ENCODE assay signal across 22 cellular contexts in the genomic region with DNA sequence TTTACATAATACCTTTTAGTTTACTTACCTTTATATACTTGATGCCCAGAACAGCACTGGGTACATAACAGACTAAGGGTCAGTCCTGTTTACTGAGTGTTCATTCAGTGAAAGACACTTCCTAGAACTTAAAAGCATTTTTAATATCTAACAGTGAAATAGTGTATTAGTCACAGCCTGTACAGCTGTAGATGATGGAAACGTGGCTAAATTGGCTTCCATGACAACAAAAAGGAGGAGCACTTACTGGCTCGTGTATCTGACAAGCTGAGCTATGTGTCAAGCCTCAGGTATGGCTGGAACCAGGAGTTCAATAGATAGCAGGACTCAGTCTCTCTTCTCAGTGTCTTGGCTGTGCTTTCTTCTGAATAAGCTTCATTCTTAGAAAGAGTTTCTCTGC. TPM values are rescaled to one million over a fixed set of nuclear protein-coding genes. Genes with fewer than 3 reads are reported as not detected.
A peak's percentile ranks its signal among the peaks of the same experiment; 100 is the strongest.
DNase-seq lines count a peak whose midpoint lies in the region; ATAC-seq, FAIRE-seq and TF ChIP-seq lines count a peak whose summit lies in the region.
"Had no signal": no experiment of that assay in that cellular context is flagged by ENCODE, and none has a peak within 500 bp of the region (broad histone marks: within the 10 kb centered on the region; RNA-seq: fewer than 3 reads in every experiment).

No MANE protein-coding gene starts in this region.

- H3K9me3 Mint-ChIP-seq in type B pancreatic cell: peaks cover 8% of the 10 kb centered on the region
- H3K9me3 Mint-ChIP-seq: activated T-cell treated with anti-CD3 and anti-CD28 coated beads, Interleukin-2, amount 50 U/mL, for 72 hours; CD8-positive, alpha-beta memory T cell; central memory CD8-positive, alpha-beta T cell; stimulated activated naive B cell treated with anti-CD40 and anti-IgM and Interleukin-4, amounts not matched to agents 10 μg/mL and 1 μg/mL and 100 μg/mL, for 72 hours had no signal

- in situ Hi-C loops in mammary epithelial cell (cut with MboI; ENCODE audit: low sequenced_read_pairs in 2 of 2): no loop called here

- H2AFZ ChIP-seq in mammary epithelial cell (ENCODE audit: low read depth, low read length): no peak overlapping the region

- CTCF ChIA-PET in mammary epithelial cell (lab: Charles Lee; ENCODE audit: low non-redundant PET): interaction anchor here (0.6 kb wide), 1 partner anchor 17 kb away, joined by 5 read pairs; no protein-coding TSS in a partner anchor

- no peaks in the 10 kb centered on the region for H3K36me3 ChIP-seq in heart left ventricle
- H3K36me3 ChIP-seq in left ventricle myocardium inferior: no peaks in the 10 kb centered on the region
- no peaks in the 10 kb centered on the region for H3K36me3 ChIP-seq in mammary epithelial cell (ENCODE audit: insufficient read depth, low read length)
- H3K36me3 ChIP-seq: neutrophil had no signal

- H3K9ac ChIP-seq in mammary epithelial cell (ENCODE audit: insufficient read depth, low read length): no peak overlapping the region

- WGBS in heart left ventricle, 4 donors: 21 to 52% (median 42%) methylated on average over 2 of the region's 2 CpGs
- 21% methylated on average over 2 of the region's 2 CpGs for WGBS in mammary epithelial cell (ENCODE audit: low coverage, missing lambda C conversion rate)

- BruUV-seq in mammary epithelial cell (replicated peaks; lab: Mats Ljungman, UMichigan): no TSS peak

- FAIRE-seq in islet of Langerhans (lab: Jason Lieb, UNC): peak; percentile 97

- H3K4me2 ChIP-seq in mammary epithelial cell (ENCODE audit: insufficient read depth, low read depth, low read length): no peak overlapping the region

- H4K20me1 ChIP-seq in mammary epithelial cell (ENCODE audit: insufficient read depth, low read length): no peaks in the 10 kb centered on the region

- H3K4me3 ChIP-seq in heart left ventricle (no peak overlapping the region), left ventricle myocardium inferior (no peak overlapping the region), mammary epithelial cell (replicated peaks in 1 of 3; ENCODE audit: insufficient read depth in 1 of 3, low read depth in 2 of 3, low read length in 3 of 3) (no peak overlapping the region)
- H3K4me3 ChIP-seq: mucosa of descending colon had no signal

- peaks cover 24% of the 10 kb centered on the region for H3K4me1 Mint-ChIP-seq in type B pancreatic cell (ENCODE audit: unreplicated experiment)
- H3K4me1 Mint-ChIP-seq: CD8-positive, alpha-beta memory T cell had no signal

- no peaks in the 10 kb centered on the region for H3K27me3 ChIP-seq in heart left ventricle
- H3K27me3 ChIP-seq in left ventricle myocardium inferior (ENCODE audit: low read depth): peaks cover 4% of the 10 kb centered on the region
- no peaks in the 10 kb centered on the region for H3K27me3 ChIP-seq in mammary epithelial cell (ENCODE audit: insufficient read depth, low read length)
- H3K27me3 ChIP-seq: neutrophil had no signal

- H3K27me3 Mint-ChIP-seq in type B pancreatic cell: no peaks in the 10 kb centered on the region

- peak overlapping the region; percentile 4 for H3K27ac Mint-ChIP-seq in type B pancreatic cell
- H3K27ac Mint-ChIP-seq: activated T-cell treated with anti-CD3 and anti-CD28 coated beads, Interleukin-2, amount 50 U/mL, for 72 hours; stimulated activated naive B cell treated with anti-CD40 and anti-IgM and Interleukin-4, amounts not matched to agents 10 μg/mL and 1 μg/mL and 100 μg/mL, for 72 hours had no signal

- H3K36me3 Mint-ChIP-seq in type B pancreatic cell: peaks cover 5% of the 10 kb centered on the region
- H3K36me3 Mint-ChIP-seq: CD8-positive, alpha-beta memory T cell; stimulated activated naive B cell treated with anti-CD40 and anti-IgM and Interleukin-4, amounts not matched to agents 10 μg/mL and 1 μg/mL and 100 μg/mL, for 72 hours had no signal

- DNase-seq in heart left ventricle (no peak), left ventricle myocardium inferior (no peak), mammary epithelial cell (peak; percentile 71), type B pancreatic cell (ENCODE audit: extremely low spot score, unreplicated experiment) (no peak), HUDEP-2 (lab: John Stamatoyannopoulos, UW; ENCODE audit: unreplicated experiment in 76 of 76) (no peak), substantia nigra (lab: John Stamatoyannopoulos, UW) (no peak), superior temporal gyrus (ENCODE audit: extremely low spot score) (no peak)
- DNase-seq: activated CD8-positive, alpha-beta memory T cell treated with anti-CD3 and anti-CD28 coated beads for 24 hours; activated T-cell treated with anti-CD3 and anti-CD28 coated beads, Interleukin-2, amount 50 U/mL, for 72 hours; CD8-positive, alpha-beta memory T cell; DMS79; effector CD8-positive, alpha-beta T cell; left colon; mucosa of descending colon; NCI-H187 treated with DMSO at 0.1 percent for 48 hours; NCI-H510A treated with DMSO at 0.1 percent for 48 hours; retina; stimulated activated naive B cell treated with anti-CD40 and anti-IgM and Interleukin-4, amounts not matched to agents 10 μg/mL and 1 μg/mL and 100 μg/mL, for 72 hours; T-helper 2 cell had no signal

- no peak overlapping the region for H3K4me3 Mint-ChIP-seq in type B pancreatic cell
- H3K4me3 Mint-ChIP-seq: activated T-cell treated with anti-CD3 and anti-CD28 coated beads, Interleukin-2, amount 50 U/mL, for 72 hours; CD8-positive, alpha-beta memory T cell; central memory CD8-positive, alpha-beta T cell; stimulated activated naive B cell treated with anti-CD40 and anti-IgM and Interleukin-4, amounts not matched to agents 10 μg/mL and 1 μg/mL and 100 μg/mL, for 72 hours had no signal

- ATAC-seq in heart left ventricle: peak in 3 of 4 donors; percentile 25 to 35 (median 34)
- ATAC-seq: activated T-cell treated with anti-CD3 and anti-CD28 coated beads, Interleukin-2, amount 50 U/mL, for 72 hours; left colon; mucosa of descending colon; stimulated activated naive B cell treated with anti-CD40 and anti-IgM and Interleukin-4, amounts not matched to agents 10 μg/mL and 1 μg/mL and 100 μg/mL, for 72 hours had no signal

- H3K27ac ChIP-seq in heart left ventricle (no peak overlapping the region), left ventricle myocardium inferior (replicated peaks) (no peak overlapping the region), mammary epithelial cell (ENCODE audit: insufficient read depth, low read depth, low read length) (no peak overlapping the region), substantia nigra (ENCODE audit: low read depth, low read length, poor library complexity, severe bottlenecking) (no peak overlapping the region)
- H3K27ac ChIP-seq: neutrophil had no signal

- TF ChIP-seq CTCF in heart left ventricle (IDR thresholded peaks at IDR 0.05) (no peak), left ventricle myocardium inferior (IDR thresholded peaks at IDR 0.05; ENCODE audit: borderline replicate concordance) (no peak), mammary epithelial cell (conservative IDR thresholded peaks at IDR 0.05 in 1 of 2, IDR thresholded peaks at IDR 0.05 in 1 of 2; ENCODE audit: extremely low read depth in 1 of 2, insufficient read depth in 1 of 2, low read depth in 1 of 2, low read length in 2 of 2) (no peak), type B pancreatic cell (conservative IDR thresholded peaks at IDR 0.05) (no peak)

- peaks cover 0 to 34% (median 11%) of the 10 kb centered on the region in 12 donors for H3K4me1 ChIP-seq in heart left ventricle
- H3K4me1 ChIP-seq in left ventricle myocardium inferior: peaks cover 44% of the 10 kb centered on the region
- H3K4me1 ChIP-seq in mammary epithelial cell (ENCODE audit: insufficient read depth, low read length): no peaks in the 10 kb centered on the region

- intact Hi-C loops in heart left ventricle (cut with DNase I) (no loop called here), left ventricle myocardium inferior (cut with micrococcal nuclease) (no loop called here), mammary epithelial cell (cut with micrococcal nuclease) (loop anchor here (5.0 kb wide), 1 partner anchor 61 kb away; no protein-coding TSS in a partner anchor)

- H3K79me2 ChIP-seq in mammary epithelial cell (ENCODE audit: insufficient read depth, low read length): no peaks in the 10 kb centered on the region

- TF ChIP-seq POLR2A in heart left ventricle (IDR thresholded peaks at IDR 0.05): no peak

- H3K9me3 ChIP-seq in heart left ventricle: no peaks in the 10 kb centered on the region
- no peaks in the 10 kb centered on the region for H3K9me3 ChIP-seq in left ventricle myocardium inferior (replicated peaks)
- H3K9me3 ChIP-seq in mammary epithelial cell (replicated peaks; ENCODE audit: insufficient read depth, low read length): no peaks in the 10 kb centered on the region
- H3K9me3 ChIP-seq: mucosa of descending colon, neutrophil had no signal

- dilution Hi-C loops in mammary epithelial cell (cut with HindIII; ENCODE audit: low sequenced_read_pairs): no loop called here

RNA-seq across cellular contexts. Expression of gene CMTM8, which starts 40.2 kb away (rescaled TPM):
- total RNA-seq in heart left ventricle (10 to 100 TPM in 1 of 9 donors, 1 to 10 TPM in 8; 1.7 to 12.1 (median 3.5) TPM), left ventricle myocardium inferior (5.7 TPM), mammary epithelial cell (1 to 10 TPM in 1 of 2 donors, under 1 TPM in 1; 0.67 to 2.9 TPM), type B pancreatic cell (ENCODE audit: low replicate concordance) (9.0 and 14.4 TPM in 2 replicates)
- polyA plus RNA-seq in heart left ventricle (1 to 10 TPM; 4.8 to 6.4 TPM), mammary epithelial cell (2.7 TPM)
- polyA minus RNA-seq in mammary epithelial cell: not detected
